In genomic region chr11:36744375-36745168, GRCh38 we compare ENCODE assay signal across 8 cellular contexts.
A peak's percentile ranks its signal among the peaks of the same experiment; 100 is the strongest.
DNase-seq lines count a peak whose midpoint lies in the region; TF ChIP-seq lines count a peak whose summit lies in the region.

No MANE protein-coding gene starts in this region.

- H3K9me3 ChIP-seq in SU-DHL-6 (ENCODE audit: insufficient read depth, low read length), result no peaks in the 10 kb centered on the region

- H3K4me3 ChIP-seq in LNCaP clone FGC (ENCODE audit: low read depth, low read length), result no peak overlapping the region
- no peak overlapping the region for H3K4me3 ChIP-seq in SU-DHL-6 (ENCODE audit: insufficient read depth, low read length, poor library complexity, severe bottlenecking)
- no peak overlapping the region for H3K4me3 ChIP-seq in skeletal muscle cell (ENCODE audit: low read depth, low read length)

- no peak overlapping the region for H3K4me2 ChIP-seq in SU-DHL-6 (ENCODE audit: low read depth, low read length, poor library complexity, severe bottlenecking)

- H4K20me1 ChIP-seq in SU-DHL-6 (ENCODE audit: low read depth, low read length), result no peaks in the 10 kb centered on the region

- no peaks in the 10 kb centered on the region for H3K79me2 ChIP-seq in SU-DHL-6 (ENCODE audit: insufficient read depth, low read length)

- H3F3A ChIP-seq in SU-DHL-6 (ENCODE audit: insufficient read depth), result no peaks in the 10 kb centered on the region

- no peak overlapping the region for H3K9ac ChIP-seq in SU-DHL-6 (ENCODE audit: low read length)

- no peaks in the 10 kb centered on the region for H3K36me3 ChIP-seq in SU-DHL-6 (ENCODE audit: low read length)

- TF ChIP-seq CTCF in LNCaP clone FGC (IDR thresholded peaks at IDR 0.05; ENCODE audit: control insufficient read depth, extremely low read depth, insufficient read depth), result peak; percentile 91
- TF ChIP-seq CTCF in SU-DHL-6 (IDR thresholded peaks at IDR 0.05; ENCODE audit: insufficient read depth, low read length, poor library complexity, severe bottlenecking), result peak; percentile 60

- no peaks in the 10 kb centered on the region for H3K9me2 ChIP-seq in SU-DHL-6 (replicated peaks; ENCODE audit: insufficient read depth, low read length)

- no peak overlapping the region for H3K27ac ChIP-seq in SU-DHL-6 (ENCODE audit: low read depth, low read length)

- DNase-seq in NCI-H2171 treated with DMSO at 0.1 percent for 48 hours (lab: John Stamatoyannopoulos, UW) (peak; percentile 1), NCI-H2171 (lab: John Stamatoyannopoulos, UW) (no peak), LNCaP clone FGC (ENCODE audit: low read depth) (peak; percentile 33), amygdala (lab: John Stamatoyannopoulos, UW) (peak in 45 of 56 donors; percentile 1 to 75 (median 17)), hepatic stellate cell (ENCODE audit: low spot score) (peak; percentile 29), skeletal muscle cell (ENCODE audit: low read depth) (peak; percentile 20), OCI-M2 (lab: John Stamatoyannopoulos, UW; ENCODE audit: unreplicated experiment) (no peak)

- no peak overlapping the region for H2AFZ ChIP-seq in SU-DHL-6 (ENCODE audit: low read depth, low read length, severe bottlenecking)

- H3K27me3 ChIP-seq in SU-DHL-6 (ENCODE audit: low read length), result no peaks in the 10 kb centered on the region

Comparison
In these comparisons a context has a peak if more than half of its experiments do, and no peak if none do; other contexts are left out.
1. DNase-seq: peak in NCI-H2171 treated with DMSO at 0.1 percent for 48 hours (single experiment), LNCaP clone FGC (single experiment), amygdala (45 of 56), hepatic stellate cell (single experiment) and skeletal muscle cell (single experiment); none in NCI-H2171 (single experiment) and OCI-M2 (single experiment).